8 cellular contexts compared by ENCODE assay signal in genomic region chr11:8338138-8338537, GRCh38.
DNase-seq lines count a peak whose midpoint lies in the region; ATAC-seq and TF ChIP-seq lines count a peak whose summit lies in the region.

No MANE protein-coding gene starts in this region.

- no peaks in the 10 kb centered on the region for H3K4me1 ChIP-seq in right cardiac atrium (ENCODE audit: control insufficient read depth, insufficient read depth, low read length)

- DNase-seq in AG04450 (ENCODE audit: low read depth, low spot score) (no peak), GM12865 (ENCODE audit: low read depth) (peak; percentile 47), MG63 (peak; percentile 44), right cardiac atrium (peak in 2 of 3 donors; percentile 72 to 73), COR-L47 (lab: John Stamatoyannopoulos, UW) (no peak)
- peak; percentile 51 to 60 for DNase-seq in activated T-cell treated with anti-CD3 and anti-CD28 coated beads, Interleukin-2, amount 50 U/mL, for 48 hours
- peak; percentile 7 for DNase-seq in stimulated activated CD4-positive, alpha-beta T cell treated with anti-CD3 and anti-CD28 coated beads, Interleukin-4, amount 100 ng/mL, for 24 hours

- peaks cover 5% of the 10 kb centered on the region for H3K27me3 ChIP-seq in AG04450 (ENCODE audit: control insufficient read depth, insufficient read depth, low read length)
- H3K27me3 ChIP-seq in MG63: no peaks in the 10 kb centered on the region
- no peaks in the 10 kb centered on the region for H3K27me3 ChIP-seq in right cardiac atrium (ENCODE audit: control insufficient read depth, insufficient read depth)

- H3K9me3 ChIP-seq in AG04450 (ENCODE audit: control insufficient read depth, insufficient read depth, low read length): no peaks in the 10 kb centered on the region; the same call in 1 of the 2 replicates
- H3K9me3 ChIP-seq in MG63: no peaks in the 10 kb centered on the region
- no peaks in the 10 kb centered on the region for H3K9me3 ChIP-seq in right cardiac atrium (ENCODE audit: control insufficient read depth, low read length)

- WGBS in right cardiac atrium: 46% methylated on average over 8 of the region's 8 CpGs

- POLR2A ChIA-PET in AG04450 (lab: Yijun Ruan, JAX): no interaction called here

- TF ChIP-seq CTCF in AG04450 (IDR thresholded peaks at IDR 0.05; ENCODE audit: low read depth, low read length) (peak; percentile 64), GM12865 (IDR thresholded peaks at IDR 0.05; ENCODE audit: insufficient read depth, low read depth, low read length, missing control alignments) (peak; percentile 78)

- ATAC-seq in right cardiac atrium (peak; percentile 39 to 49), GM18520 (IDR thresholded peaks at IDR 0.05; ENCODE audit: unreplicated experiment) (no peak)

- H3K4me3 ChIP-seq in AG04450 (ENCODE audit: low read depth, low read length): no peak overlapping the region
- no peak overlapping the region for H3K4me3 ChIP-seq in GM12865 (ENCODE audit: low read depth, low read length)
- H3K4me3 ChIP-seq in MG63: no peak overlapping the region
- no peak overlapping the region for H3K4me3 ChIP-seq in right cardiac atrium (ENCODE audit: low read length)

- H3K36me3 ChIP-seq in MG63: no peaks in the 10 kb centered on the region

- H3K27ac ChIP-seq in AG04450 (ENCODE audit: low read depth, low read length) (no peak overlapping the region), right cardiac atrium (ENCODE audit: low read length) (no peak overlapping the region)

- intact Hi-C loops in right cardiac atrium (cut with DNase I): loop anchor here in 3 of 4 donors (10.0 kb wide), 2 partner anchors 217 to 227 kb away; no protein-coding TSS in a partner anchor

- CTCF ChIA-PET in AG04450 (lab: Charles Lee): interaction anchor here (1.0 to 1.9 kb wide), 4 partner anchors 9 to 229 kb away, joined by 3 to 11 read pairs (median 4); no protein-coding TSS in a partner anchor

Comparison
In these comparisons a context has a peak if more than half of its experiments do, and no peak if none do; other contexts are left out.
1. DNase-seq: peak in GM12865 (single experiment), MG63 (single experiment), activated T-cell treated with anti-CD3 and anti-CD28 coated beads, Interleukin-2, amount 50 U/mL, for 48 hours (2 of 2), right cardiac atrium (2 of 3) and stimulated activated CD4-positive, alpha-beta T cell treated with anti-CD3 and anti-CD28 coated beads, Interleukin-4, amount 100 ng/mL, for 24 hours (single experiment); none in AG04450 (single experiment) and COR-L47 (single experiment).